29 cellular contexts compared by ENCODE assay signal in the genomic region with DNA sequence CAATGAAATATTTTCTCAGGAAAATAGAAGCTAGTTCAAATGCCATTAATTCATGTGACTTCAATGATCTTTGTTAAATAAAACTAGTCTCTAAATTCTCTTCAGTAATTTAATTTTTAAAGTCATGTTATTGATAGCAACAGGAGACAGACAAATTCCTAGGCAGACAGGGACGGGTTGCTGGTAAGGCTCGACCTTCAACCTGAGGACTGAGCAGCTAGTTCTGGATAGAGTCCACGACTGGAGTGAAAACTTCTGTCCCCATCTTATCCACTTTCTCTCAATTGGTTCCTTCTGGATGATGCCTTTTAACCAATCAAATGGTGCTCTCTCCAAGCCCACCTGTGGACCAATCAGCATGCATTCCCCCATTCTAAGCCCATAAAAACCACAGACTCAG. TPM values are rescaled to one million over a fixed set of nuclear protein-coding genes. Genes with fewer than 3 reads are reported as not detected.
DNase-seq lines count a peak whose midpoint lies in the region; FAIRE-seq and TF ChIP-seq lines count a peak whose summit lies in the region.
"Had no signal": no experiment of that assay in that cellular context is flagged by ENCODE, and none has a peak within 500 bp of the region (broad histone marks: within the 10 kb centered on the region; RNA-seq: fewer than 3 reads in every experiment).

No MANE protein-coding gene starts in this region.

- no peaks in the 10 kb centered on the region for H3K27me3 Mint-ChIP-seq in type B pancreatic cell

- FAIRE-seq in keratinocyte (lab: Jason Lieb, UNC): peak; percentile 17
- FAIRE-seq: D721Med, GM12878, HTR-8/SVneo, K562 had no signal

- peak overlapping the region; percentile 80 for H2BK5ac ChIP-seq in trophoblast cell (ENCODE audit: low read depth, low read length, poor library complexity)

- no peaks in the 10 kb centered on the region for H3K36me3 Mint-ChIP-seq in type B pancreatic cell

- H3K4me1 Mint-ChIP-seq in type B pancreatic cell (ENCODE audit: unreplicated experiment): peaks cover 4% of the 10 kb centered on the region

- H2BK120ac ChIP-seq in trophoblast cell (ENCODE audit: insufficient read depth, low read length, poor library complexity): peak overlapping the region; percentile 84

- TF ChIP-seq POLR2A in breast epithelium (IDR thresholded peaks at IDR 0.05): no peak

- dilution Hi-C loops in mammary epithelial cell (cut with HindIII; ENCODE audit: low sequenced_read_pairs): no loop called here
- dilution Hi-C loops in keratinocyte (cut with MboI; ENCODE audit: extremely low pct_ligation_motif_present, low sequenced_read_pairs): no loop called here

- H3K4me3 ChIP-seq in mammary epithelial cell (replicated peaks in 1 of 3; ENCODE audit: insufficient read depth in 1 of 3, low read depth in 2 of 3, low read length in 3 of 3): no peak overlapping the region
- H3K4me3 ChIP-seq in breast epithelium: no peak overlapping the region
- H3K4me3 ChIP-seq in keratinocyte (ENCODE audit: control insufficient read depth in 2 of 3, extremely low read depth in 1 of 3, insufficient read depth in 2 of 3, low read depth in 1 of 3, low read length in 3 of 3): no peak overlapping the region
- H3K4me3 ChIP-seq in trophoblast cell (ENCODE audit: low read depth, low read length): no peak overlapping the region
- H3K4me3 ChIP-seq: GM12878, GM23248, K562, PC-9 had no signal

- no peak overlapping the region for H3K4ac ChIP-seq in trophoblast cell (ENCODE audit: low read depth, low read length)

- no peaks in the 10 kb centered on the region for H3K27me3 ChIP-seq in mammary epithelial cell (ENCODE audit: insufficient read depth, low read length)
- H3K27me3 ChIP-seq in breast epithelium: no peaks in the 10 kb centered on the region
- no peaks in the 10 kb centered on the region for H3K27me3 ChIP-seq in keratinocyte (ENCODE audit: control insufficient read depth, extremely low read depth, insufficient read depth, low read length)
- no peaks in the 10 kb centered on the region for H3K27me3 ChIP-seq in trophoblast cell (ENCODE audit: insufficient read depth, low read length)

- WGBS in mammary epithelial cell (ENCODE audit: low coverage, missing lambda C conversion rate): 83% methylated on average over 3 of the region's 3 CpGs
- no CpG with 5 or more reads among the region's 3 CpGs for WGBS in trophoblast cell (ENCODE audit: extremely low coverage, insufficient coverage, insufficient read length)

- CTCF ChIA-PET in mammary epithelial cell (lab: Charles Lee; ENCODE audit: low non-redundant PET): interaction anchor here (0.6 kb wide), 2 partner anchors 375 to 533 kb away, joined by 5 read pairs; no protein-coding TSS in a partner anchor

- no peak overlapping the region for H4K12ac ChIP-seq in trophoblast cell (ENCODE audit: low read depth, low read length)

- H3K79me1 ChIP-seq in trophoblast cell (ENCODE audit: low read length): peaks cover 22% of the 10 kb centered on the region

- peak overlapping the region; percentile 33 for H3K4me2 ChIP-seq in mammary epithelial cell (ENCODE audit: insufficient read depth, low read depth, low read length)
- H3K4me2 ChIP-seq in keratinocyte (ENCODE audit: control insufficient read depth, extremely low read depth, insufficient read depth, low read depth, low read length): no peak overlapping the region
- H3K4me2 ChIP-seq in trophoblast cell (ENCODE audit: low read length): no peak overlapping the region
- H3K4me2 ChIP-seq: PC-9 had no signal

- H4K20me1 ChIP-seq in mammary epithelial cell (ENCODE audit: insufficient read depth, low read length) (no peaks in the 10 kb centered on the region), keratinocyte (ENCODE audit: control insufficient read depth, extremely low read depth, insufficient read depth, low read length) (no peaks in the 10 kb centered on the region)

- peak overlapping the region; percentile 16 for H2BK12ac ChIP-seq in trophoblast cell (ENCODE audit: low read length)

- H3K23ac ChIP-seq in trophoblast cell (ENCODE audit: low read length): no peak overlapping the region

- H3K79me2 ChIP-seq in mammary epithelial cell (ENCODE audit: insufficient read depth, low read length) (no peaks in the 10 kb centered on the region), keratinocyte (ENCODE audit: control insufficient read depth, insufficient read depth, low read length) (no peaks in the 10 kb centered on the region), trophoblast cell (ENCODE audit: control insufficient read depth, insufficient read depth, low read length, poor library complexity) (peaks cover 2% of the 10 kb centered on the region)

- H3K27ac ChIP-seq in mammary epithelial cell (ENCODE audit: insufficient read depth, low read depth, low read length): no peak overlapping the region
- H3K27ac ChIP-seq in breast epithelium: no peak overlapping the region
- H3K27ac ChIP-seq in keratinocyte (ENCODE audit: control insufficient read depth, insufficient read depth, low read length): no peak overlapping the region
- H3K27ac ChIP-seq in trophoblast cell (ENCODE audit: low read depth, low read length): peak overlapping the region; percentile 94
- H3K27ac ChIP-seq: 22Rv1, GM23248, PC-9, RWPE1 had no signal

- H3K4me1 ChIP-seq in mammary epithelial cell (ENCODE audit: insufficient read depth, low read length) (peaks cover 24% of the 10 kb centered on the region), breast epithelium (no peaks in the 10 kb centered on the region), keratinocyte (ENCODE audit: control insufficient read depth, extremely low read depth, insufficient read depth, low read length) (peaks cover 17% of the 10 kb centered on the region), trophoblast cell (ENCODE audit: control insufficient read depth in 1 of 2, insufficient read depth in 2 of 2, low read length in 2 of 2) (peaks cover 10 to 17% of the 10 kb centered on the region in 2 experiments)

- peaks cover 6% of the 10 kb centered on the region for H3K9me3 Mint-ChIP-seq in type B pancreatic cell

- peak overlapping the region; percentile 42 for H4K8ac ChIP-seq in trophoblast cell (ENCODE audit: low read depth, low read length)

- no peaks in the 10 kb centered on the region for H3K9me3 ChIP-seq in mammary epithelial cell (replicated peaks; ENCODE audit: insufficient read depth, low read length)
- peaks cover 0 to 18% of the 10 kb centered on the region in 2 donors for H3K9me3 ChIP-seq in breast epithelium
- no peaks in the 10 kb centered on the region for H3K9me3 ChIP-seq in keratinocyte (ENCODE audit: control insufficient read depth, low read depth, low read length)
- H3K9me3 ChIP-seq in trophoblast cell (ENCODE audit: insufficient read depth, low read depth, low read length): peaks cover 5% of the 10 kb centered on the region

- H3K14ac ChIP-seq in trophoblast cell (ENCODE audit: low read length): peak overlapping the region; percentile 16

- peak overlapping the region; percentile 81 for H4K91ac ChIP-seq in trophoblast cell (ENCODE audit: low read depth, low read length)

- intact Hi-C loops in mammary epithelial cell (cut with micrococcal nuclease) (no loop called here), breast epithelium (cut with DNase I; ENCODE audit: low total_unique reads) (no loop called here)

- H3K27ac Mint-ChIP-seq in type B pancreatic cell: peak overlapping the region; percentile 99

- no peak for DNase-seq in mammary epithelial cell
- DNase-seq in breast epithelium (ENCODE audit: low spot score in 2 of 2): no peak
- no peak for DNase-seq in keratinocyte (ENCODE audit: low read depth, low spot score)
- no peak for DNase-seq in trophoblast cell
- no peak for DNase-seq in type B pancreatic cell (ENCODE audit: extremely low spot score, unreplicated experiment)
- no peak for DNase-seq in DMS 273 treated with DMSO at 0.1 percent for 48 hours (lab: John Stamatoyannopoulos, UW)
- no peak for DNase-seq in NCI-H510A (lab: John Stamatoyannopoulos, UW)
- DNase-seq in NCI-H82 (lab: John Stamatoyannopoulos, UW): no peak
- DNase-seq: EL, GDM1, GM23248, H9, Kasumi-1, MV-4-11, NCI-H1105, NCI-H1436 treated with DMSO at 0.1 percent for 48 hours, NCI-H187 treated with DMSO at 0.1 percent for 48 hours, NCI-H446, NCI-H526, PC-9, SHP77 treated with DMSO at 0.1 percent for 48 hours had no signal

- no peak overlapping the region for H3K18ac ChIP-seq in trophoblast cell (ENCODE audit: low read length)

- in situ Hi-C loops in mammary epithelial cell (cut with MboI; ENCODE audit: low sequenced_read_pairs in 2 of 2): no loop called here

- H3K9ac ChIP-seq in mammary epithelial cell (ENCODE audit: insufficient read depth, low read length): no peak overlapping the region
- no peak overlapping the region for H3K9ac ChIP-seq in keratinocyte (ENCODE audit: control insufficient read depth, extremely low read depth, insufficient read depth, low read length)
- no peak overlapping the region for H3K9ac ChIP-seq in trophoblast cell (ENCODE audit: low read length)
- H3K9ac ChIP-seq: GM23248 had no signal

- H3K36me3 ChIP-seq in mammary epithelial cell (ENCODE audit: insufficient read depth, low read length): no peaks in the 10 kb centered on the region
- H3K36me3 ChIP-seq in breast epithelium: no peaks in the 10 kb centered on the region
- H3K36me3 ChIP-seq in keratinocyte (ENCODE audit: control insufficient read depth in 2 of 2, extremely low read depth in 1 of 2, insufficient read depth in 2 of 2, low read length in 2 of 2): no peaks in the 10 kb centered on the region
- no peaks in the 10 kb centered on the region for H3K36me3 ChIP-seq in trophoblast cell (ENCODE audit: control insufficient read depth in 1 of 2, insufficient read depth in 2 of 2, low read length in 2 of 2)

- H3K4me3 Mint-ChIP-seq in type B pancreatic cell: peak overlapping the region; percentile 86
- H3K4me3 Mint-ChIP-seq: H9 had no signal

- TF ChIP-seq CTCF in mammary epithelial cell (conservative IDR thresholded peaks at IDR 0.05 in 1 of 2, IDR thresholded peaks at IDR 0.05 in 1 of 2; ENCODE audit: extremely low read depth in 1 of 2, insufficient read depth in 1 of 2, low read depth in 1 of 2, low read length in 2 of 2) (no peak), breast epithelium (IDR thresholded peaks at IDR 0.05) (no peak), keratinocyte (optimal IDR thresholded peaks at IDR 0.05 in 1 of 3, IDR thresholded peaks at IDR 0.05 in 1 of 3, conservative IDR thresholded peaks at IDR 0.05 in 1 of 3; ENCODE audit: extremely low read depth in 1 of 3, insufficient read depth in 2 of 3, low read length in 3 of 3) (no peak), type B pancreatic cell (conservative IDR thresholded peaks at IDR 0.05) (no peak)

- no peaks in the 10 kb centered on the region for H3K9me1 ChIP-seq in keratinocyte (ENCODE audit: control insufficient read depth, extremely low read depth, insufficient read depth, low read length)

- no peak overlapping the region for H2AK5ac ChIP-seq in trophoblast cell (ENCODE audit: low read length)

- H2AFZ ChIP-seq in mammary epithelial cell (ENCODE audit: low read depth, low read length) (peak overlapping the region; percentile 10), keratinocyte (ENCODE audit: control insufficient read depth, low read length) (no peak overlapping the region), trophoblast cell (ENCODE audit: insufficient read depth, low read length, poor library complexity) (no peak overlapping the region)
- H2AFZ ChIP-seq: GM23248, PC-9 had no signal

- BruUV-seq in mammary epithelial cell (replicated peaks; lab: Mats Ljungman, UMichigan): no TSS peak

RNA-seq across cellular contexts. Expression of gene C2CD4B, which starts 43.8 kb away (rescaled TPM):
- total RNA-seq in mammary epithelial cell (not detected), breast epithelium (1 to 10 TPM in 1 of 3 donors, under 1 TPM in 2; 0.96 to 2.5 (median 0.98) TPM), type B pancreatic cell (ENCODE audit: low replicate concordance) (2.7 and 2.9 TPM in 2 replicates)
- polyA plus RNA-seq in mammary epithelial cell (not detected), keratinocyte (not detected in 3 replicates)
- polyA minus RNA-seq in mammary epithelial cell (not detected), keratinocyte (not detected in 3 replicates)
- not detected for polyA plus RNA-seq in keratinocyte (2011; ENCODE audit: low read depth)
- not detected in 2 replicates for polyA plus RNA-seq in keratinocyte (2011; cell fraction: cytosol; rRNA removed)
- polyA plus RNA-seq in keratinocyte (2011; cell fraction: nucleus; rRNA removed): not detected in 2 replicates
- not detected in 2 replicates for polyA plus RNA-seq in keratinocyte (2012; ENCODE audit: low replicate concordance)
- not detected for polyA minus RNA-seq in keratinocyte (2011; cell fraction: cytosol; rRNA and poly(A)+ RNA removed)
- polyA minus RNA-seq in keratinocyte (2011; cell fraction: nucleus; rRNA and poly(A)+ RNA removed): not detected in 2 replicates
- 0.74 and 0.90 TPM in 2 replicates for polyA plus RNA-seq in trophoblast cell (2013)
- total RNA-seq: GM12878, GM23248, K562, M059J, PC-9 had no signal
- polyA plus RNA-seq: BJ, GM12878, GM23248 had no signal
